ENCODE assay signal across 1 cellular context in genomic region chr1:225694151-225694603, GRCh38.
TF ChIP-seq lines count a peak whose summit lies in the region.

No MANE protein-coding gene starts in this region.

TF ChIP-seq in HepG2, 621 proteins besides CTCF, POLR2A, EP300 and RAD21 (continued from another document and continues in another):
- TF ChIP-seq E2F1 (CRISPR knock-in tag; IDR thresholded peaks at IDR 0.05) = no peak
- TF ChIP-seq MYPOP (CRISPR knock-in tag; IDR thresholded peaks at IDR 0.05) = no peak
- peak; percentile 94 for TF ChIP-seq SOX5 (CRISPR knock-in tag; IDR thresholded peaks at IDR 0.05; ENCODE audit: borderline replicate concordance)
- no peak for TF ChIP-seq ZNF160 (CRISPR knock-in tag; IDR thresholded peaks at IDR 0.05)
- TF ChIP-seq PITX1 (CRISPR knock-in tag; IDR thresholded peaks at IDR 0.05) = peak; percentile 77
- TF ChIP-seq FOXJ3 (CRISPR knock-in tag; IDR thresholded peaks at IDR 0.05; ENCODE audit: borderline replicate concordance) = peak; percentile 86; the same call in 1 of the 2 replicates
- peak; percentile 64; the same call in 1 of the 2 replicates for TF ChIP-seq ZNF362 (CRISPR knock-in tag; IDR thresholded peaks at IDR 0.05; ENCODE audit: borderline replicate concordance)
- no peak for TF ChIP-seq ZSCAN30 (CRISPR knock-in tag; IDR thresholded peaks at IDR 0.05)
- no peak for TF ChIP-seq FOXO4 (CRISPR knock-in tag; conservative IDR thresholded peaks at IDR 0.05)
- TF ChIP-seq PRDM10 (CRISPR knock-in tag; IDR thresholded peaks at IDR 0.05; ENCODE audit: low read depth) = 0 out of 2 replicates have a peak, but pooled peaks have one; percentile 39
- no peak for TF ChIP-seq ZFP62 (CRISPR knock-in tag; IDR thresholded peaks at IDR 0.05)
- TF ChIP-seq PATZ1 (CRISPR knock-in tag; IDR thresholded peaks at IDR 0.05) = peak; percentile 66
- peak; percentile 66; the same call in 1 of the 2 replicates for TF ChIP-seq SOX13 (IDR thresholded peaks at IDR 0.05)
- peak in 1 of 2 experiments; percentile 95; a peak in 2 of 4 replicates for TF ChIP-seq SOX13 (CRISPR knock-in tag; conservative IDR thresholded peaks at IDR 0.05 in 1 of 2, IDR thresholded peaks at IDR 0.05 in 1 of 2)
- TF ChIP-seq ATF2 (CRISPR knock-in tag; IDR thresholded peaks at IDR 0.05) = peak; percentile 74; the same call in 1 of the 2 replicates
- no peak for TF ChIP-seq MEIS1 (CRISPR knock-in tag; IDR thresholded peaks at IDR 0.05; ENCODE audit: borderline replicate concordance)
- TF ChIP-seq CEBPB (IDR thresholded peaks at IDR 0.05; ENCODE audit: borderline replicate concordance, low read depth, low read length) = no peak
- TF ChIP-seq ZNF777 (CRISPR knock-in tag; IDR thresholded peaks at IDR 0.05) = no peak
- peak; percentile 67; the same call in 1 of the 2 replicates for TF ChIP-seq NFIC (IDR thresholded peaks at IDR 0.05; ENCODE audit: low read length)
- TF ChIP-seq ZFP1 (CRISPR knock-in tag; IDR thresholded peaks at IDR 0.05) = peak; percentile 70; the same call in 1 of the 2 replicates
- peak; percentile 89; the same call in 1 of the 2 replicates for TF ChIP-seq ZNF614 (CRISPR knock-in tag; IDR thresholded peaks at IDR 0.05; ENCODE audit: borderline replicate concordance)
- TF ChIP-seq NAIF1 (CRISPR knock-in tag; IDR thresholded peaks at IDR 0.05; ENCODE audit: borderline replicate concordance) = 0 out of 2 replicates have a peak, but pooled peaks have one; percentile 24
- TF ChIP-seq ZNF549 (CRISPR knock-in tag; IDR thresholded peaks at IDR 0.05) = no peak
- no peak for TF ChIP-seq DDIT3 (CRISPR knock-in tag; IDR thresholded peaks at IDR 0.05)
- no peak for TF ChIP-seq CREB1 (IDR thresholded peaks at IDR 0.05)
- TF ChIP-seq CREB1 (CRISPR knock-in tag; IDR thresholded peaks at IDR 0.05) = peak; percentile 67
- 0 out of 2 replicates have a peak, but pooled peaks have one; percentile 59 for TF ChIP-seq ZNF503 (CRISPR knock-in tag; IDR thresholded peaks at IDR 0.05)
- TF ChIP-seq ATF1 (CRISPR knock-in tag; IDR thresholded peaks at IDR 0.05) = peak; percentile 14; the same call in 1 of the 2 replicates
- TF ChIP-seq ZNF33A (CRISPR knock-in tag; IDR thresholded peaks at IDR 0.05; ENCODE audit: borderline replicate concordance) = no peak
- no peak for TF ChIP-seq ESRRA (CRISPR knock-in tag; IDR thresholded peaks at IDR 0.05; ENCODE audit: low read depth)
- peak; percentile 54; the same call in 1 of the 2 replicates for TF ChIP-seq ZNF280D (CRISPR knock-in tag; IDR thresholded peaks at IDR 0.05)
- no peak for TF ChIP-seq NFYB (CRISPR knock-in tag; IDR thresholded peaks at IDR 0.05)
